In genomic region chr13:98746968-98747367, GRCh38 we compare ENCODE assay signal across 1 cellular context.
A peak's percentile ranks its signal among the peaks of the same experiment; 100 is the strongest.
TF ChIP-seq lines count a peak whose summit lies in the region.

No MANE protein-coding gene starts in this region.

TF ChIP-seq in HepG2, 621 proteins besides CTCF, POLR2A, EP300 and RAD21 (continued from another document and continues in another):
- TF ChIP-seq ZBTB26 (CRISPR knock-in tag; IDR thresholded peaks at IDR 0.05; ENCODE audit: borderline replicate concordance) = no peak
- TF ChIP-seq ZFP82 (CRISPR knock-in tag; IDR thresholded peaks at IDR 0.05; ENCODE audit: borderline replicate concordance) = no peak
- no peak for TF ChIP-seq ZNF724P (CRISPR knock-in tag; IDR thresholded peaks at IDR 0.05; ENCODE audit: borderline replicate concordance)
- no peak for TF ChIP-seq ZNF75D (CRISPR knock-in tag; IDR thresholded peaks at IDR 0.05; ENCODE audit: borderline replicate concordance)
- TF ChIP-seq, protein P1, sequence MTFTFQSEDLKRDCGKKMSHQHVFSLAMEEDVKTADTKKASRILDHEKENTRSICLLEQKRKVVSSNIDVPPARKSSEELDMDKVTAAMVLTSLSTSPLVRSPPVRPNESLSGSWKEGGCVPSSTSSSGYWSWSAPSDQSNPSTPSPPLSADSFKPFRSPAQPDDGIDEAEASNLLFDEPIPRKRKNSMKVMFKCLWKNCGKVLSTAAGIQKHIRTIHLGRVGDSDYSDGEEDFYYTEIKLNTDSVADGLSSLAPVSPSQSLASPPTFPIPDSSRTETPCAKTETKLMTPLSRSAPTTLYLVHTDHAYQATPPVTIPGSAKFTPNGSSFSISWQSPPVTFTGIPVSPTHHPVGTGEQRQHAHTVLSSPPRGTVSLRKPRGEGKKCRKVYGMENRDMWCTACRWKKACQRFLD (CRISPR knock-in tag; IDR thresholded peaks at IDR 0.05; ENCODE audit: borderline replicate concordance) = no peak
- TF ChIP-seq ZNF512B (CRISPR knock-in tag; IDR thresholded peaks at IDR 0.05; ENCODE audit: borderline replicate concordance) = no peak
- TF ChIP-seq, protein P2, sequence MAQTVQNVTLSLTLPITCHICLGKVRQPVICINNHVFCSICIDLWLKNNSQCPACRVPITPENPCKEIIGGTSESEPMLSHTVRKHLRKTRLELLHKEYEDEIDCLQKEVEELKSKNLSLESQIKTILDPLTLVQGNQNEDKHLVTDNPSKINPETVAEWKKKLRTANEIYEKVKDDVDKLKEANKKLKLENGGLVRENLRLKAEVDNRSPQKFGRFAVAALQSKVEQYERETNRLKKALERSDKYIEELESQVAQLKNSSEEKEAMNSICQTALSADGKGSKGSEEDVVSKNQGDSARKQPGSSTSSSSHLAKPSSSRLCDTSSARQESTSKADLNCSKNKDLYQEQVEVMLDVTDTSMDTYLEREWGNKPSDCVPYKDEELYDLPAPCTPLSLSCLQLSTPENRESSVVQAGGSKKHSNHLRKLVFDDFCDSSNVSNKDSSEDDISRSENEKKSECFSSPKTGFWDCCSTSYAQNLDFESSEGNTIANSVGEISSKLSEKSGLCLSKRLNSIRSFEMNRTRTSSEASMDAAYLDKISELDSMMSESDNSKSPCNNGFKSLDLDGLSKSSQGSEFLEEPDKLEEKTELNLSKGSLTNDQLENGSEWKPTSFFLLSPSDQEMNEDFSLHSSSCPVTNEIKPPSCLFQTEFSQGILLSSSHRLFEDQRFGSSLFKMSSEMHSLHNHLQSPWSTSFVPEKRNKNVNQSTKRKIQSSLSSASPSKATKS (CRISPR knock-in tag; IDR thresholded peaks at IDR 0.05) = no peak
- TF ChIP-seq, protein P3, sequence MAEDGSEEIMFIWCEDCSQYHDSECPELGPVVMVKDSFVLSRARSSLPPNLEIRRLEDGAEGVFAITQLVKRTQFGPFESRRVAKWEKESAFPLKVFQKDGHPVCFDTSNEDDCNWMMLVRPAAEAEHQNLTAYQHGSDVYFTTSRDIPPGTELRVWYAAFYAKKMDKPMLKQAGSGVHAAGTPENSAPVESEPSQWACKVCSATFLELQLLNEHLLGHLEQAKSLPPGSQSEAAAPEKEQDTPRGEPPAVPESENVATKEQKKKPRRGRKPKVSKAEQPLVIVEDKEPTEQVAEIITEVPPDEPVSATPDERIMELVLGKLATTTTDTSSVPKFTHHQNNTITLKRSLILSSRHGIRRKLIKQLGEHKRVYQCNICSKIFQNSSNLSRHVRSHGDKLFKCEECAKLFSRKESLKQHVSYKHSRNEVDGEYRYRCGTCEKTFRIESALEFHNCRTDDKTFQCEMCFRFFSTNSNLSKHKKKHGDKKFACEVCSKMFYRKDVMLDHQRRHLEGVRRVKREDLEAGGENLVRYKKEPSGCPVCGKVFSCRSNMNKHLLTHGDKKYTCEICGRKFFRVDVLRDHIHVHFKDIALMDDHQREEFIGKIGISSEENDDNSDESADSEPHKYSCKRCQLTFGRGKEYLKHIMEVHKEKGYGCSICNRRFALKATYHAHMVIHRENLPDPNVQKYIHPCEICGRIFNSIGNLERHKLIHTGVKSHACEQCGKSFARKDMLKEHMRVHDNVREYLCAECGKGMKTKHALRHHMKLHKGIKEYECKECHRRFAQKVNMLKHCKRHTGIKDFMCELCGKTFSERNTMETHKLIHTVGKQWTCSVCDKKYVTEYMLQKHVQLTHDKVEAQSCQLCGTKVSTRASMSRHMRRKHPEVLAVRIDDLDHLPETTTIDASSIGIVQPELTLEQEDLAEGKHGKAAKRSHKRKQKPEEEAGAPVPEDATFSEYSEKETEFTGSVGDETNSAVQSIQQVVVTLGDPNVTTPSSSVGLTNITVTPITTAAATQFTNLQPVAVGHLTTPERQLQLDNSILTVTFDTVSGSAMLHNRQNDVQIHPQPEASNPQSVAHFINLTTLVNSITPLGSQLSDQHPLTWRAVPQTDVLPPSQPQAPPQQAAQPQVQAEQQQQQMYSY (CRISPR knock-in tag; IDR thresholded peaks at IDR 0.05) = no peak
- no peak for TF ChIP-seq HNRNPL (IDR thresholded peaks at IDR 0.05; ENCODE audit: low read depth, low read length)
- no peak for TF ChIP-seq MLXIP (CRISPR knock-in tag; IDR thresholded peaks at IDR 0.05; ENCODE audit: borderline replicate concordance)
- TF ChIP-seq ZNF883 (CRISPR knock-in tag; IDR thresholded peaks at IDR 0.05; ENCODE audit: not compliant biosample characterization) = no peak
- TF ChIP-seq HOXD1 (CRISPR knock-in tag; IDR thresholded peaks at IDR 0.05) = no peak
- TF ChIP-seq ZMYM2 (CRISPR knock-in tag; IDR thresholded peaks at IDR 0.05) = 0 out of 2 replicates have a peak, but pooled peaks have one; percentile 15
- TF ChIP-seq NFATC3 (CRISPR knock-in tag; IDR thresholded peaks at IDR 0.05) = no peak
- no peak for TF ChIP-seq ZBTB14 (CRISPR knock-in tag; IDR thresholded peaks at IDR 0.05)
- TF ChIP-seq PPARG (CRISPR knock-in tag; conservative IDR thresholded peaks at IDR 0.05) = no peak
- TF ChIP-seq BRCA1 (CRISPR knock-in tag; IDR thresholded peaks at IDR 0.05) = no peak
- TF ChIP-seq ZNF468 (CRISPR knock-in tag; IDR thresholded peaks at IDR 0.05) = no peak
- TF ChIP-seq NONO (IDR thresholded peaks at IDR 0.05) = no peak
- no peak for TF ChIP-seq NONO (CRISPR knock-in tag; conservative IDR thresholded peaks at IDR 0.05)
- TF ChIP-seq, protein P4, sequence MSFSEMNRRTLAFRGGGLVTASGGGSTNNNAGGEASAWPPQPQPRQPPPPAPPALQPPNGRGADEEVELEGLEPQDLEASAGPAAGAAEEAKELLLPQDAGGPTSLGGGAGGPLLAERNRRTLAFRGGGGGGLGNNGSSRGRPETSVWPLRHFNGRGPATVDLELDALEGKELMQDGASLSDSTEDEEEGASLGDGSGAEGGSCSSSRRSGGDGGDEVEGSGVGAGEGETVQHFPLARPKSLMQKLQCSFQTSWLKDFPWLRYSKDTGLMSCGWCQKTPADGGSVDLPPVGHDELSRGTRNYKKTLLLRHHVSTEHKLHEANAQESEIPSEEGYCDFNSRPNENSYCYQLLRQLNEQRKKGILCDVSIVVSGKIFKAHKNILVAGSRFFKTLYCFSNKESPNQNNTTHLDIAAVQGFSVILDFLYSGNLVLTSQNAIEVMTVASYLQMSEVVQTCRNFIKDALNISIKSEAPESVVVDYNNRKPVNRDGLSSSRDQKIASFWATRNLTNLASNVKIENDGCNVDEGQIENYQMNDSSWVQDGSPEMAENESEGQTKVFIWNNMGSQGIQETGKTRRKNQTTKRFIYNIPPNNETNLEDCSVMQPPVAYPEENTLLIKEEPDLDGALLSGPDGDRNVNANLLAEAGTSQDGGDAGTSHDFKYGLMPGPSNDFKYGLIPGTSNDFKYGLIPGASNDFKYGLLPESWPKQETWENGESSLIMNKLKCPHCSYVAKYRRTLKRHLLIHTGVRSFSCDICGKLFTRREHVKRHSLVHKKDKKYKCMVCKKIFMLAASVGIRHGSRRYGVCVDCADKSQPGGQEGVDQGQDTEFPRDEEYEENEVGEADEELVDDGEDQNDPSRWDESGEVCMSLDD (CRISPR knock-in tag; IDR thresholded peaks at IDR 0.05; ENCODE audit: borderline replicate concordance) = no peak
- no peak for TF ChIP-seq ZNF790 (CRISPR knock-in tag; IDR thresholded peaks at IDR 0.05; ENCODE audit: borderline replicate concordance)
- TF ChIP-seq ZNF597 (CRISPR knock-in tag; IDR thresholded peaks at IDR 0.05) = no peak
- no peak for TF ChIP-seq MTF2 (CRISPR knock-in tag; IDR thresholded peaks at IDR 0.05; ENCODE audit: borderline replicate concordance)
- peak; percentile 29; the same call in 1 of the 2 replicates for TF ChIP-seq NR2C2 (CRISPR knock-in tag; IDR thresholded peaks at IDR 0.05; ENCODE audit: borderline replicate concordance)
- no peak for TF ChIP-seq MTF1 (CRISPR knock-in tag; IDR thresholded peaks at IDR 0.05)
- no peak for TF ChIP-seq KAT8 (CRISPR knock-in tag; IDR thresholded peaks at IDR 0.05)
- no peak for TF ChIP-seq ZSCAN25 (CRISPR knock-in tag; IDR thresholded peaks at IDR 0.05)
- TF ChIP-seq POLR2AphosphoS5 (IDR thresholded peaks at IDR 0.05; ENCODE audit: low read depth, low read length) = no peak
- no peak for TF ChIP-seq ZNF619 (CRISPR knock-in tag; IDR thresholded peaks at IDR 0.05)
- TF ChIP-seq KMT2A (CRISPR knock-in tag; IDR thresholded peaks at IDR 0.05) = no peak
- TF ChIP-seq, protein P5, sequence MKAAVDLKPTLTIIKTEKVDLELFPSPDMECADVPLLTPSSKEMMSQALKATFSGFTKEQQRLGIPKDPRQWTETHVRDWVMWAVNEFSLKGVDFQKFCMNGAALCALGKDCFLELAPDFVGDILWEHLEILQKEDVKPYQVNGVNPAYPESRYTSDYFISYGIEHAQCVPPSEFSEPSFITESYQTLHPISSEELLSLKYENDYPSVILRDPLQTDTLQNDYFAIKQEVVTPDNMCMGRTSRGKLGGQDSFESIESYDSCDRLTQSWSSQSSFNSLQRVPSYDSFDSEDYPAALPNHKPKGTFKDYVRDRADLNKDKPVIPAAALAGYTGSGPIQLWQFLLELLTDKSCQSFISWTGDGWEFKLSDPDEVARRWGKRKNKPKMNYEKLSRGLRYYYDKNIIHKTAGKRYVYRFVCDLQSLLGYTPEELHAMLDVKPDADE (CRISPR knock-in tag; IDR thresholded peaks at IDR 0.05) = no peak
- TF ChIP-seq HNF4A (CRISPR knock-in tag; IDR thresholded peaks at IDR 0.05) = peak; percentile 80
- no peak for TF ChIP-seq SNAPC2 (CRISPR knock-in tag; IDR thresholded peaks at IDR 0.05)
- no peak for TF ChIP-seq ZNF274 (CRISPR knock-in tag; IDR thresholded peaks at IDR 0.05)
- TF ChIP-seq, protein P6, sequence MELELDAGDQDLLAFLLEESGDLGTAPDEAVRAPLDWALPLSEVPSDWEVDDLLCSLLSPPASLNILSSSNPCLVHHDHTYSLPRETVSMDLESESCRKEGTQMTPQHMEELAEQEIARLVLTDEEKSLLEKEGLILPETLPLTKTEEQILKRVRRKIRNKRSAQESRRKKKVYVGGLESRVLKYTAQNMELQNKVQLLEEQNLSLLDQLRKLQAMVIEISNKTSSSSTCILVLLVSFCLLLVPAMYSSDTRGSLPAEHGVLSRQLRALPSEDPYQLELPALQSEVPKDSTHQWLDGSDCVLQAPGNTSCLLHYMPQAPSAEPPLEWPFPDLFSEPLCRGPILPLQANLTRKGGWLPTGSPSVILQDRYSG (CRISPR knock-in tag; IDR thresholded peaks at IDR 0.05) = no peak
